In the genomic region with DNA sequence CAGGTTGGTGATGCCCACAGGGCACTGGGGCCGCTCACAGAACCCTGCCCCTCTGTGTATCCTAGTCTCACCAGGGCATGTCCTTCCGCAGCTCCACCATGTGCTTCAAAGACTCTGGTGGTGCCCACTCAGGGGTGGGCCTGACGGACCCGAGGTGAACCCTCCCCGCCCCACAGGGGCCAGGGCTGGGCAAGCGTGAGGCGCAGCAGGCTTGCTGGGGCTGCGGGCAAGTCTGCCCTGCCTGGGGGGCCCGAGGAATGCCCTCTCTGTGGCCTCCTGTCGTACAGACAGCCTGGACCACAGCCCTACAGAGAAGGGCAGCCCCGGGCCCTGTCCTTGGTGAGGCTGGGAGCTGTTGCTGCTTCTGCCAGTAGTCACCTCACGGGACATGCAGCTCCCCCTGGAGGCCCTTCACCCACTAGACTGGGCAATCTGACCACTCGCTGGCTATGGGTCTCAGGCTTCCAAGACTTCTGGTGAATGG, we compare ENCODE assay signal across 13 cellular contexts. TPM values are rescaled to one million over a fixed set of nuclear protein-coding genes. Genes with fewer than 3 reads are reported as not detected.
DNase-seq lines count a peak whose midpoint lies in the region; FAIRE-seq and TF ChIP-seq lines count a peak whose summit lies in the region.
"Had no signal": no experiment of that assay in that cellular context is flagged by ENCODE, and none has a peak within 500 bp of the region (broad histone marks: within the 10 kb centered on the region; RNA-seq: fewer than 3 reads in every experiment).

No MANE protein-coding gene starts in this region.

- FAIRE-seq in D721Med (lab: Jason Lieb, UNC) = no peak

- DNase-seq in D721Med (ENCODE audit: insufficient read length, low spot score) (no peak), NB4 (ENCODE audit: low read depth) (peak; percentile 35), dermis microvascular lymphatic vessel endothelial cell (ENCODE audit: low read depth in 2 of 2) (peak; percentile 20 to 55), lung microvascular endothelial cell (ENCODE audit: low read depth in 2 of 2) (peak; percentile 44 to 69), amniotic stem cell (lab: John Stamatoyannopoulos, UW) (no peak), kidney glomerular epithelial cell (lab: John Stamatoyannopoulos, UW) (no peak)
- no peak for DNase-seq in activated CD4-positive, alpha-beta T cell treated with anti-CD3 and anti-CD28 coated beads, Interleukin-2, amount 10 ng/mL, durations not matched to agents 7 days and 5 days
- DNase-seq in activated naive CD4-positive, alpha-beta T cell treated with anti-CD3 and anti-CD28 coated beads, Interleukin-2, amount 50 U/mL, for 16 hours = no peak
- DNase-seq: activated CD4-positive, alpha-beta T cell treated with anti-CD3 and anti-CD28 coated beads for 4 hours; nucleus accumbens; OCI-M1 had no signal

- CTCF ChIA-PET in activated CD4-positive, alpha-beta T cell treated with anti-CD3 and anti-CD28 coated beads, Interleukin-2, amount 10 ng/mL, durations not matched to agents 7 days and 5 days (lab: Charles Lee) = interaction anchor here (0.6 to 1.8 kb wide), 3 partner anchors 9 to 1236 kb away, joined by 3 to 5 read pairs (median 4); no protein-coding TSS in a partner anchor

- no peak for TF ChIP-seq POLR2A in NB4 (IDR thresholded peaks at IDR 0.05; ENCODE audit: extremely low read depth, insufficient read length)

- no peaks in the 10 kb centered on the region for H3K4me1 Mint-ChIP-seq in activated CD4-positive, alpha-beta T cell treated with anti-CD3 and anti-CD28 coated beads, Interleukin-2, amount 10 ng/mL, durations not matched to agents 7 days and 5 days

- H3K4me3 ChIP-seq in NB4 (ENCODE audit: low read depth, low read length) = no peak overlapping the region
- H3K4me3 ChIP-seq: ascending aorta, heart left ventricle had no signal

- no peaks in the 10 kb centered on the region for H3K36me3 Mint-ChIP-seq in activated CD4-positive, alpha-beta T cell treated with anti-CD3 and anti-CD28 coated beads, Interleukin-2, amount 10 ng/mL, durations not matched to agents 7 days and 5 days (ENCODE audit: low read depth)

- no peaks in the 10 kb centered on the region for H3K27me3 Mint-ChIP-seq in activated CD4-positive, alpha-beta T cell treated with anti-CD3 and anti-CD28 coated beads, Interleukin-2, amount 10 ng/mL, durations not matched to agents 7 days and 5 days

- TF ChIP-seq CTCF in D721Med (IDR thresholded peaks at IDR 0.05; ENCODE audit: insufficient read depth, missing control alignments) = peak; percentile 7
- TF ChIP-seq CTCF in NB4 (IDR thresholded peaks at IDR 0.05; ENCODE audit: low read depth, low read length) = peak; percentile 33

- H3K27ac Mint-ChIP-seq in activated CD4-positive, alpha-beta T cell treated with anti-CD3 and anti-CD28 coated beads, Interleukin-2, amount 10 ng/mL, durations not matched to agents 7 days and 5 days = no peak overlapping the region

- no peak overlapping the region for H3K4me3 Mint-ChIP-seq in activated CD4-positive, alpha-beta T cell treated with anti-CD3 and anti-CD28 coated beads, Interleukin-2, amount 10 ng/mL, durations not matched to agents 7 days and 5 days

- no peaks in the 10 kb centered on the region for H3K9me3 Mint-ChIP-seq in activated CD4-positive, alpha-beta T cell treated with anti-CD3 and anti-CD28 coated beads, Interleukin-2, amount 10 ng/mL, durations not matched to agents 7 days and 5 days

- POLR2A ChIA-PET in activated CD4-positive, alpha-beta T cell treated with anti-CD3 and anti-CD28 coated beads, Interleukin-2, amount 10 ng/mL, durations not matched to agents 7 days and 5 days (lab: Charles Lee) = no interaction called here

RNA-seq across cellular contexts. Expression of a gene that starts 40.2 kb away (rescaled TPM):
- total RNA-seq in dermis microvascular lymphatic vessel endothelial cell (30.4 and 62.8 TPM in 2 replicates), lung microvascular endothelial cell (29.0 and 74.2 TPM in 2 replicates)
- total RNA-seq in activated CD4-positive, alpha-beta T cell treated with anti-CD3 and anti-CD28 coated beads, Interleukin-2, amount 10 ng/mL, durations not matched to agents 7 days and 5 days = not detected
- total RNA-seq: ascending aorta had no signal

RNA-seq across cellular contexts. Expression of a gene that starts 53.9 kb away (rescaled TPM):
- 5.4 and 5.5 TPM in 2 replicates for total RNA-seq in dermis microvascular lymphatic vessel endothelial cell
- total RNA-seq in lung microvascular endothelial cell = 3.5 and 4.4 TPM in 2 replicates
- total RNA-seq in activated CD4-positive, alpha-beta T cell treated with anti-CD3 and anti-CD28 coated beads, Interleukin-2, amount 10 ng/mL, durations not matched to agents 7 days and 5 days = 1 to 10 TPM; 5.3 to 7.3 TPM

RNA-seq across cellular contexts. Expression of a gene that starts 53.9 kb away (rescaled TPM):
- total RNA-seq in dermis microvascular lymphatic vessel endothelial cell (16.0 and 28.3 TPM in 2 replicates), lung microvascular endothelial cell (17.7 and 25.8 TPM in 2 replicates)
- total RNA-seq in activated CD4-positive, alpha-beta T cell treated with anti-CD3 and anti-CD28 coated beads, Interleukin-2, amount 10 ng/mL, durations not matched to agents 7 days and 5 days = 10 to 100 TPM; 21.4 to 21.5 TPM

Comparison
In these comparisons a context has a peak if more than half of its experiments do, and no peak if none do; other contexts are left out.
1. DNase-seq: peak in NB4 (single experiment), dermis microvascular lymphatic vessel endothelial cell (2 of 2) and lung microvascular endothelial cell (2 of 2); none in D721Med (single experiment), amniotic stem cell (single experiment), activated CD4-positive, alpha-beta T cell treated with anti-CD3 and anti-CD28 coated beads, Interleukin-2, amount 10 ng/mL, durations not matched to agents 7 days and 5 days (single experiment), activated naive CD4-positive, alpha-beta T cell treated with anti-CD3 and anti-CD28 coated beads, Interleukin-2, amount 50 U/mL, for 16 hours (single experiment) and kidney glomerular epithelial cell (single experiment).
2. RNA of a gene that starts 40.2 kb away (total RNA-seq): 29.0 to 74.2 TPM in lung microvascular endothelial cell and 30.4 to 62.8 TPM in dermis microvascular lymphatic vessel endothelial cell; not detected in activated CD4-positive, alpha-beta T cell treated with anti-CD3 and anti-CD28 coated beads, Interleukin-2, amount 10 ng/mL, durations not matched to agents 7 days and 5 days; every median in the first group is over 10 times any median in the second.